Comparison of ENCODE assay signal across 1 cellular context in genomic region chr19:1312732-1313694, GRCh38.
A peak's percentile ranks its signal among the peaks of the same experiment; 100 is the strongest.
TF ChIP-seq lines count a peak whose summit lies in the region.

No MANE protein-coding gene starts in this region.

TF ChIP-seq in HepG2, 621 proteins besides CTCF, POLR2A, EP300 and RAD21 (continued from another document):
- TF ChIP-seq ZSCAN22 (CRISPR knock-in tag; IDR thresholded peaks at IDR 0.05): no peak
- no peak for TF ChIP-seq SOX6 (IDR thresholded peaks at IDR 0.05)
- no peak for TF ChIP-seq SOX6 (CRISPR knock-in tag; IDR thresholded peaks at IDR 0.05)
- TF ChIP-seq FOSL2 (CRISPR knock-in tag; IDR thresholded peaks at IDR 0.05): peak; percentile 88
- TF ChIP-seq LCORL (IDR thresholded peaks at IDR 0.05): no peak
- 0 out of 2 replicates have a peak, but pooled peaks have one; percentile 30 for TF ChIP-seq LCORL (CRISPR knock-in tag; IDR thresholded peaks at IDR 0.05)
- no peak for TF ChIP-seq ZNF639 (CRISPR knock-in tag; conservative IDR thresholded peaks at IDR 0.05)
- no peak for TF ChIP-seq RELA (CRISPR knock-in tag; IDR thresholded peaks at IDR 0.05)
- TF ChIP-seq ZNF576 (CRISPR knock-in tag; IDR thresholded peaks at IDR 0.05): no peak
- no peak for TF ChIP-seq HOXA9 (CRISPR knock-in tag; IDR thresholded peaks at IDR 0.05; ENCODE audit: borderline replicate concordance)
- TF ChIP-seq POGK (CRISPR knock-in tag; conservative IDR thresholded peaks at IDR 0.05): no peak
- TF ChIP-seq ZNF652 (CRISPR knock-in tag; IDR thresholded peaks at IDR 0.05; ENCODE audit: borderline replicate concordance, low read depth): no peak
- no peak for TF ChIP-seq SRSF9 (IDR thresholded peaks at IDR 0.05; ENCODE audit: borderline replicate concordance, insufficient read depth, low read depth, low read length, poor library complexity, severe bottlenecking)
- no peak for TF ChIP-seq ZNF275 (CRISPR knock-in tag; IDR thresholded peaks at IDR 0.05; ENCODE audit: borderline replicate concordance)
- TF ChIP-seq ZBTB14 (CRISPR knock-in tag; IDR thresholded peaks at IDR 0.05): no peak
- TF ChIP-seq XRCC5 (optimal IDR thresholded peaks at IDR 0.05; ENCODE audit: low read length): peak; percentile 22
- 0 out of 2 replicates have a peak, but pooled peaks have one; percentile 39 for TF ChIP-seq ATF3 (CRISPR knock-in tag; IDR thresholded peaks at IDR 0.05)
- no peak for TF ChIP-seq ZFP90 (CRISPR knock-in tag; IDR thresholded peaks at IDR 0.05; ENCODE audit: borderline replicate concordance)
- no peak for TF ChIP-seq ZMYM2 (CRISPR knock-in tag; IDR thresholded peaks at IDR 0.05)
- no peak for TF ChIP-seq PCBP2 (optimal IDR thresholded peaks at IDR 0.05; ENCODE audit: low read depth, low read length, poor library complexity, severe bottlenecking)
- peak; percentile 44; the same call in 1 of the 2 replicates for TF ChIP-seq ZNF687 (CRISPR knock-in tag; IDR thresholded peaks at IDR 0.05)
- TF ChIP-seq GTF3A (CRISPR knock-in tag; conservative IDR thresholded peaks at IDR 0.05): no peak
- no peak for TF ChIP-seq GLI4 (CRISPR knock-in tag; IDR thresholded peaks at IDR 0.05; ENCODE audit: borderline replicate concordance)
- TF ChIP-seq ZNF878 (CRISPR knock-in tag; IDR thresholded peaks at IDR 0.05): no peak
- TF ChIP-seq ZEB1 (IDR thresholded peaks at IDR 0.05; ENCODE audit: insufficient replicate concordance, low read depth): no peak
- TF ChIP-seq GMEB2 (CRISPR knock-in tag; IDR thresholded peaks at IDR 0.05; ENCODE audit: low read depth): no peak
- TF ChIP-seq ATM (IDR thresholded peaks at IDR 0.05; ENCODE audit: borderline replicate concordance): no peak
- TF ChIP-seq JDP2 (CRISPR knock-in tag; IDR thresholded peaks at IDR 0.05; ENCODE audit: borderline replicate concordance): no peak
